8 cellular contexts compared by ENCODE assay signal in genomic region chr6:97059473-97059872, GRCh38.
A peak's percentile ranks its signal among the peaks of the same experiment; 100 is the strongest.
DNase-seq lines count a peak whose midpoint lies in the region; ATAC-seq and TF ChIP-seq lines count a peak whose summit lies in the region.

No MANE protein-coding gene starts in this region.

- no peaks in the 10 kb centered on the region for H4K20me1 ChIP-seq in osteoblast (ENCODE audit: insufficient read depth, low read length)

- intact Hi-C loops in Panc1 (cut with micrococcal nuclease; ENCODE audit: unreplicated experiment) = loop anchor here (1.0 to 2.0 kb wide), 2 partner anchors 160 to 431 kb away; no protein-coding TSS in a partner anchor

- H3K27ac ChIP-seq in Panc1 (ENCODE audit: low read length) (no peak overlapping the region), osteoblast (ENCODE audit: low read depth, low read length) (no peak overlapping the region)

- no peaks in the 10 kb centered on the region for H3K36me3 ChIP-seq in Panc1 (ENCODE audit: control insufficient read depth, insufficient read depth, low read length)
- H3K36me3 ChIP-seq in osteoblast (ENCODE audit: insufficient read depth, low read length) = no peaks in the 10 kb centered on the region

- no TSS peak for BruUV-seq in Panc1 (replicated peaks; lab: Mats Ljungman, UMichigan)

- H2AFZ ChIP-seq in osteoblast (ENCODE audit: low read length) = no peak overlapping the region

- in situ Hi-C loops in Panc1 (cut with HindIII; ENCODE audit: low pct_unique_long_range_greater_than_20kb, low sequenced_read_pairs) = no loop called here

- H3K27me3 ChIP-seq in Panc1 (ENCODE audit: control insufficient read depth, insufficient read depth, low read length) (peaks cover 8% of the 10 kb centered on the region), osteoblast (ENCODE audit: insufficient read depth, low read length) (peaks cover 7% of the 10 kb centered on the region)

- H3K9me3 ChIP-seq in Panc1 (ENCODE audit: control insufficient read depth, insufficient read depth, low read depth, low read length) (no peaks in the 10 kb centered on the region), osteoblast (ENCODE audit: low read depth, low read length) (no peaks in the 10 kb centered on the region)

- no peak overlapping the region for H3K4me2 ChIP-seq in osteoblast (ENCODE audit: insufficient read depth, low read length)

- no peak overlapping the region for H3K4me3 ChIP-seq in Panc1 (ENCODE audit: low read depth in 2 of 2, low read length in 2 of 2)
- H3K4me3 ChIP-seq in epithelial cell of esophagus (ENCODE audit: low read length) = no peak overlapping the region
- H3K4me3 ChIP-seq in osteoblast (ENCODE audit: insufficient read depth, low read length) = no peak overlapping the region

- CTCF ChIA-PET in Panc1 (lab: Charles Lee) = interaction anchor here (0.6 kb wide), 1 partner anchor 14 kb away, joined by 3 read pairs; no protein-coding TSS in a partner anchor

- H3K4me1 ChIP-seq in Panc1 (ENCODE audit: control insufficient read depth, insufficient read depth, low read length) = no peaks in the 10 kb centered on the region; the same call in 1 of the 2 replicates
- no peaks in the 10 kb centered on the region for H3K4me1 ChIP-seq in osteoblast (ENCODE audit: insufficient read depth, low read length)

- ATAC-seq in GM21423 (IDR thresholded peaks at IDR 0.05; ENCODE audit: unreplicated experiment) (peak; percentile 72), HG03521 (IDR thresholded peaks at IDR 0.05; ENCODE audit: unreplicated experiment) (peak; percentile 81), Panc1 (no peak; the same call in 1 of the 2 replicates)

- no peaks in the 10 kb centered on the region for H3K79me2 ChIP-seq in osteoblast (ENCODE audit: insufficient read depth, low read length)

- peak; percentile 38 for DNase-seq in NOMO-1 treated with DMSO at 0.1 percent for 48 hours (lab: John Stamatoyannopoulos, UW; ENCODE audit: unreplicated experiment)
- DNase-seq in NOMO-1 treated with dmso at 0.1 percent for 144 hours (lab: John Stamatoyannopoulos, UW; ENCODE audit: unreplicated experiment) = no peak
- DNase-seq in Panc1 (ENCODE audit: low read depth, low spot score) = no peak
- peak; percentile 54 for DNase-seq in epithelial cell of esophagus (ENCODE audit: low read depth)
- peak; percentile 85 for DNase-seq in osteoblast (ENCODE audit: insufficient read length, low spot score, missing footprints)
- DNase-seq in D341Med (ENCODE audit: low spot score) = no peak

- POLR2A ChIA-PET in Panc1 (lab: Charles Lee) = no interaction called here

- TF ChIP-seq CTCF in Panc1 (IDR thresholded peaks at IDR 0.05) (peak; percentile 59; the same call in 1 of the 2 replicates), epithelial cell of esophagus (IDR thresholded peaks at IDR 0.05; ENCODE audit: insufficient read depth, low read depth, low read length, missing control alignments) (peak; percentile 43), osteoblast (IDR thresholded peaks at IDR 0.05; ENCODE audit: extremely low read depth, low read depth, low read length) (peak; percentile 63)

Comparison
In these comparisons a context has a peak if more than half of its experiments do, and no peak if none do; other contexts are left out.
1. DNase-seq: peak in NOMO-1 treated with DMSO at 0.1 percent for 48 hours (single experiment), epithelial cell of esophagus (single experiment) and osteoblast (single experiment); none in NOMO-1 treated with dmso at 0.1 percent for 144 hours (single experiment), Panc1 (single experiment) and D341Med (single experiment).
2. Peak in every context shown above with its lines, with median percentiles within 50 percentile points of each other: CTCF ChIP-seq.